ENCODE assay signal across 17 cellular contexts in genomic region chr2:79716266-79716665, GRCh38.
"Had no signal": no experiment of that assay in that cellular context is flagged by ENCODE, and none has a peak within 500 bp of the region (broad histone marks: within the 10 kb centered on the region; RNA-seq: fewer than 3 reads in every experiment).

No MANE protein-coding gene starts in this region.

- H3K27ac ChIP-seq: brain microvascular endothelial cell, esophagus squamous epithelium, left ventricle myocardium inferior, parathyroid adenoma, transverse colon had no signal

- DNase-seq: activated CD4-positive, alpha-beta T cell treated with anti-CD3 and anti-CD28 coated beads, Interleukin-2, amount 50 U/mL, for 1 hour; activated CD8-positive, alpha-beta memory T cell treated with anti-CD3 and anti-CD28 coated beads for 24 hours; activated naive CD8-positive, alpha-beta T cell treated with anti-CD3 and anti-CD28 coated beads for 36 hours; brain microvascular endothelial cell; effector CD8-positive, alpha-beta T cell; esophagus squamous epithelium; hippocampal formation; left ventricle myocardium inferior; stimulated activated CD4-positive, alpha-beta T cell treated with anti-CD3 and anti-CD28 coated beads, Interleukin-15, amount 100 ng/mL, for 24 hours; stimulated activated CD4-positive, alpha-beta T cell treated with anti-CD3 and anti-CD28 coated beads, Interleukin-4, amount 100 ng/mL, for 24 hours; stimulated activated naive CD4-positive, alpha-beta T cell; substantia nigra; transverse colon had no signal

- H3K9me3 ChIP-seq: esophagus squamous epithelium, left ventricle myocardium inferior, transverse colon had no signal

- H3K4me1 Mint-ChIP-seq: activated naive CD8-positive, alpha-beta T cell treated with anti-CD3 and anti-CD28 coated beads for 36 hours; neural crest cell had no signal

- H3K4me3 ChIP-seq: esophagus squamous epithelium, left ventricle myocardium inferior, transverse colon had no signal

- H3K27me3 ChIP-seq: brain microvascular endothelial cell, esophagus squamous epithelium, transverse colon had no signal

- H3K4me3 Mint-ChIP-seq: activated naive CD8-positive, alpha-beta T cell treated with anti-CD3 and anti-CD28 coated beads for 36 hours; neural crest cell; T-helper 2 cell treated with Interferon-gamma antibody and Interleukin-4, amounts not matched to agents 5 μg/mL and 100 μg/mL, for 36 hours had no signal

- H3K79me2 ChIP-seq: parathyroid adenoma had no signal

- H3K4me1 ChIP-seq: esophagus squamous epithelium, left ventricle myocardium inferior, parathyroid adenoma, transverse colon had no signal

- H3K27me3 Mint-ChIP-seq: activated naive CD8-positive, alpha-beta T cell treated with anti-CD3 and anti-CD28 coated beads for 36 hours had no signal

- H3K27ac Mint-ChIP-seq: activated naive CD8-positive, alpha-beta T cell treated with anti-CD3 and anti-CD28 coated beads for 36 hours; T-helper 2 cell treated with Interferon-gamma antibody and Interleukin-4, amounts not matched to agents 5 μg/mL and 100 μg/mL, for 36 hours had no signal

- H3K9ac ChIP-seq: parathyroid adenoma had no signal

- H3K36me3 ChIP-seq: brain microvascular endothelial cell, esophagus squamous epithelium, left ventricle myocardium inferior, transverse colon had no signal

- H3K36me3 Mint-ChIP-seq: activated naive CD8-positive, alpha-beta T cell treated with anti-CD3 and anti-CD28 coated beads for 36 hours had no signal

- H2AFZ ChIP-seq: parathyroid adenoma had no signal

- ATAC-seq: activated CD4-positive, CD25-positive, alpha-beta regulatory T cell treated with anti-CD3 and anti-CD28 coated beads, Interleukin-2, amount 50 U/mL, for 24 hours had no signal
